In genomic region chr6:109523478-109523877, GRCh38 we compare ENCODE assay signal across 19 cellular contexts. TPM values are rescaled to one million over a fixed set of nuclear protein-coding genes. Genes with fewer than 3 reads are reported as not detected.
A peak's percentile ranks its signal among the peaks of the same experiment; 100 is the strongest.
DNase-seq lines count a peak whose midpoint lies in the region; ATAC-seq, FAIRE-seq and TF ChIP-seq lines count a peak whose summit lies in the region.
"Had no signal": no experiment of that assay in that cellular context is flagged by ENCODE, and none has a peak within 500 bp of the region (broad histone marks: within the 10 kb centered on the region; RNA-seq: fewer than 3 reads in every experiment).

No MANE protein-coding gene starts in this region.

- no peak overlapping the region for H3K4me3 Mint-ChIP-seq in activated CD8-positive, alpha-beta T cell treated with anti-CD3 and anti-CD28 coated beads, Interleukin-2, amount 10 ng/mL, durations not matched to agents 7 days and 5 days
- H3K4me3 Mint-ChIP-seq: activated CD4-positive, alpha-beta T cell treated with anti-CD3 and anti-CD28 coated beads, Interleukin-2, amount 10 ng/mL, durations not matched to agents 24 days and 14 days; activated naive CD4-positive, alpha-beta T cell treated with anti-CD3 and anti-CD28 coated beads, Interleukin-2, amount 10 ng/mL, durations not matched to agents 7 days and 5 days; B cell; central memory CD8-positive, alpha-beta T cell; endodermal cell; nephron had no signal

- DNase-seq in EL (peak; percentile 59), NCI-H446 treated with DMSO at 0.1 percent for 48 hours (lab: John Stamatoyannopoulos, UW) (peak; percentile 2), epithelial cell of esophagus (ENCODE audit: low read depth) (peak; percentile 23), myocyte (ENCODE audit: low read depth) (peak; percentile 64), 8988T (no peak), HTR-8/SVneo (ENCODE audit: insufficient read length, low spot score) (no peak)
- no peak for DNase-seq in activated CD8-positive, alpha-beta T cell treated with anti-CD3 and anti-CD28 coated beads, Interleukin-2, amount 10 ng/mL, durations not matched to agents 7 days and 5 days
- no peak for DNase-seq in activated CD8-positive, alpha-beta memory T cell treated with anti-CD3 and anti-CD28 coated beads, Interleukin-2, amount 50 U/mL, for 4 hours
- DNase-seq: activated CD4-positive, alpha-beta T cell treated with anti-CD3 and anti-CD28 coated beads, Interleukin-2, amount 10 ng/mL, durations not matched to agents 24 days and 14 days; activated naive CD4-positive, alpha-beta T cell treated with anti-CD3 and anti-CD28 coated beads, Interleukin-2, amount 10 ng/mL, durations not matched to agents 7 days and 5 days; Calu3; endodermal cell; GDM1; lower lobe of right lung; testis had no signal

- H3K9me3 Mint-ChIP-seq in activated CD8-positive, alpha-beta T cell treated with anti-CD3 and anti-CD28 coated beads, Interleukin-2, amount 10 ng/mL, durations not matched to agents 7 days and 5 days (ENCODE audit: insufficient read depth) = peaks cover 12% of the 10 kb centered on the region
- H3K9me3 Mint-ChIP-seq: central memory CD8-positive, alpha-beta T cell had no signal

- H3K36me3 Mint-ChIP-seq in activated CD8-positive, alpha-beta T cell treated with anti-CD3 and anti-CD28 coated beads, Interleukin-2, amount 10 ng/mL, durations not matched to agents 7 days and 5 days (ENCODE audit: low read depth) = peaks cover 3% of the 10 kb centered on the region

- FAIRE-seq in HTR-8/SVneo (lab: Jason Lieb, UNC) = no peak

- H3K4me3 ChIP-seq in epithelial cell of esophagus (ENCODE audit: low read length) = no peak overlapping the region
- H3K4me3 ChIP-seq: lower lobe of right lung, prostate gland, testis had no signal

- H3K27me3 Mint-ChIP-seq in activated CD8-positive, alpha-beta T cell treated with anti-CD3 and anti-CD28 coated beads, Interleukin-2, amount 10 ng/mL, durations not matched to agents 7 days and 5 days (ENCODE audit: low read depth) = no peaks in the 10 kb centered on the region
- H3K27me3 Mint-ChIP-seq: B cell had no signal

- TF ChIP-seq CTCF in epithelial cell of esophagus (IDR thresholded peaks at IDR 0.05; ENCODE audit: insufficient read depth, low read depth, low read length, missing control alignments) = no peak

- no peak for ATAC-seq in activated CD8-positive, alpha-beta T cell treated with anti-CD3 and anti-CD28 coated beads, Interleukin-2, amount 10 ng/mL, durations not matched to agents 7 days and 5 days
- ATAC-seq: lower lobe of right lung had no signal

- POLR2A ChIA-PET in activated CD8-positive, alpha-beta T cell treated with anti-CD3 and anti-CD28 coated beads, Interleukin-2, amount 10 ng/mL, durations not matched to agents 7 days and 5 days (lab: Charles Lee) = no interaction called here

- CTCF ChIA-PET in activated CD8-positive, alpha-beta T cell treated with anti-CD3 and anti-CD28 coated beads, Interleukin-2, amount 10 ng/mL, durations not matched to agents 7 days and 5 days (lab: Charles Lee) = interaction anchor here (6.5 kb wide), 1 partner anchor 516 kb away, joined by 53 read pairs; no protein-coding TSS in a partner anchor

- no peak overlapping the region for H3K27ac Mint-ChIP-seq in activated CD8-positive, alpha-beta T cell treated with anti-CD3 and anti-CD28 coated beads, Interleukin-2, amount 10 ng/mL, durations not matched to agents 7 days and 5 days
- H3K27ac Mint-ChIP-seq: activated CD4-positive, alpha-beta T cell treated with anti-CD3 and anti-CD28 coated beads, Interleukin-2, amount 10 ng/mL, durations not matched to agents 24 days and 14 days; activated naive CD4-positive, alpha-beta T cell treated with anti-CD3 and anti-CD28 coated beads, Interleukin-2, amount 10 ng/mL, durations not matched to agents 7 days and 5 days; B cell; endodermal cell; nephron had no signal

- peaks cover 13% of the 10 kb centered on the region for H3K4me1 Mint-ChIP-seq in activated CD8-positive, alpha-beta T cell treated with anti-CD3 and anti-CD28 coated beads, Interleukin-2, amount 10 ng/mL, durations not matched to agents 7 days and 5 days (ENCODE audit: low read depth)
- H3K4me1 Mint-ChIP-seq: central memory CD8-positive, alpha-beta T cell; endodermal cell; nephron had no signal

RNA-seq across cellular contexts. Expression of gene ZBTB24, which starts 40.5 kb away (rescaled TPM):
- total RNA-seq in myocyte = 9.6 and 9.8 TPM in 2 replicates
- 2.8 TPM for polyA plus RNA-seq in myocyte (2012)
- total RNA-seq in activated CD8-positive, alpha-beta T cell treated with anti-CD3 and anti-CD28 coated beads, Interleukin-2, amount 10 ng/mL, durations not matched to agents 7 days and 5 days = 10 to 100 TPM; 16.0 to 16.3 TPM

Comparison
In these comparisons a context has a peak if more than half of its experiments do, and no peak if none do; other contexts are left out.
1. DNase-seq: peak in EL (single experiment), NCI-H446 treated with DMSO at 0.1 percent for 48 hours (single experiment), epithelial cell of esophagus (single experiment) and myocyte (single experiment); none in 8988T (single experiment), activated CD8-positive, alpha-beta T cell treated with anti-CD3 and anti-CD28 coated beads, Interleukin-2, amount 10 ng/mL, durations not matched to agents 7 days and 5 days (single experiment), HTR-8/SVneo (single experiment) and activated CD8-positive, alpha-beta memory T cell treated with anti-CD3 and anti-CD28 coated beads, Interleukin-2, amount 50 U/mL, for 4 hours (single experiment).